Comparison of ENCODE assay signal across 22 cellular contexts in the genomic region with DNA sequence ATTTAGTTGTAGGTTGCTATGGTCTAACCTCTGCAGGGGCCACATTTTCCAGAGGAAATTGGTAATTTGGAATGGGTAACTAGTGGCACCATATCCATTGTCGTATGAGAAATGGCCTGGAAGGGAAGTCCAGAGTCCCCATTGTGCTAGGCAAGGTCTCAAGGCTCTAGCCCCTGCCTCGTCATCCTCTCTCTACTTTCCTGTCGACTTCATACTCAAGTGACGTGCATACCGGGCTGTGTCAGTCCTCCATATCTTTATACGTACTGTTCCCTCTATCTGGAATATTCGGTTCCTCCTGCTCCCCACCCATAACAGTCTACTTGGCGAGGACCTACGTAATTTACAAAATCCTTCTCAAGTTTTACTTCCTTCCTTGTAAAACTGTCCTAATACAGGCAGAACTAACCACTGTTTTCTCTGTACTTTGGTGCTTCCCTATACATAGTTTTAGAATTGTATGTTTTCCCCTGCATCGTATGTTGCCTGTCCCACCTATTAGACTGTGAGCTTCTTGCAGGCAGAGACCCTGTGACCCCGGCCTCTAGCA. TPM values are rescaled to one million over a fixed set of nuclear protein-coding genes. Genes with fewer than 3 reads are reported as not detected.
DNase-seq lines count a peak whose midpoint lies in the region; ATAC-seq and TF ChIP-seq lines count a peak whose summit lies in the region.
"Had no signal": no experiment of that assay in that cellular context is flagged by ENCODE, and none has a peak within 500 bp of the region (broad histone marks: within the 10 kb centered on the region; RNA-seq: fewer than 3 reads in every experiment).

No MANE protein-coding gene starts in this region.

- no peak overlapping the region for H3K4me3 ChIP-seq in RWPE2 (ENCODE audit: severe bottlenecking)
- H3K4me3 ChIP-seq: PC-9 had no signal

- peak overlapping the region in 2 of 3 experiments; percentile 51 to 66 for H3K27ac Mint-ChIP-seq in nephron
- H3K27ac Mint-ChIP-seq: HFFc6, IgD-negative memory B cell had no signal

- peak overlapping the region in 1 of 3 experiments; percentile 6 for H3K4me3 Mint-ChIP-seq in nephron
- H3K4me3 Mint-ChIP-seq: HFFc6, IgD-negative memory B cell had no signal

- H3K27me3 Mint-ChIP-seq in nephron (ENCODE audit: low read depth), result no peaks in the 10 kb centered on the region

- no peaks in the 10 kb centered on the region for H3K9me3 Mint-ChIP-seq in nephron
- H3K9me3 Mint-ChIP-seq: HFFc6, IgD-negative memory B cell had no signal

- no peaks in the 10 kb centered on the region for H3K36me3 ChIP-seq in RWPE2 (ENCODE audit: low read depth)

- no peaks in the 10 kb centered on the region for H3K9me3 ChIP-seq in RWPE2 (ENCODE audit: severe bottlenecking)

- DNase-seq in MV-4-11 (lab: John Stamatoyannopoulos, UW) (peak; percentile 72), RWPE2 (ENCODE audit: low spot score) (peak; percentile 41), nucleus accumbens (lab: John Stamatoyannopoulos, UW) (no peak), H4 (ENCODE audit: low spot score) (no peak), NCI-H1436 treated with DMSO at 0.1 percent for 48 hours (lab: John Stamatoyannopoulos, UW) (no peak), NCI-H1694 treated with DMSO at 0.1 percent for 48 hours (lab: John Stamatoyannopoulos, UW) (no peak)
- DNase-seq: AML-193; COR-L47; DMS 273 treated with DMSO at 0.1 percent for 48 hours; DND-41; H7; HFFc6; Karpas-422; NCI-H1105; NCI-H1694; NCI-H510A; NCI-H748 treated with DMSO at 0.1 percent for 48 hours; NK-92 treated with Interleukin-12 subunit alpha and Interleukin-12 subunit beta, amount 100 ng/mL, for 24 hours; PC-9 had no signal

- peaks cover 43% of the 10 kb centered on the region for H3K4me1 Mint-ChIP-seq in nephron

- H3K4me1 ChIP-seq in RWPE2 (ENCODE audit: insufficient read depth, poor library complexity, severe bottlenecking), result no peaks in the 10 kb centered on the region

- no peak overlapping the region for H3K27ac ChIP-seq in RWPE2 (ENCODE audit: poor library complexity, severe bottlenecking)
- H3K27ac ChIP-seq: C4-2B, PC-9 had no signal

- no peaks in the 10 kb centered on the region for H3K36me3 Mint-ChIP-seq in nephron (ENCODE audit: low read depth)

- TF ChIP-seq CTCF in RWPE2 (IDR thresholded peaks at IDR 0.05; ENCODE audit: poor library complexity, severe bottlenecking), result no peak
- TF ChIP-seq CTCF in nephron (IDR thresholded peaks at IDR 0.05; ENCODE audit: unreplicated experiment in 3 of 3), result no peak

- no peaks in the 10 kb centered on the region for H3K27me3 ChIP-seq in RWPE2 (ENCODE audit: insufficient read depth, poor library complexity, severe bottlenecking)

- no peak for ATAC-seq in RWPE2 (ENCODE audit: low read depth)

RNA-seq across cellular contexts. Expression of gene ALPK3, which starts 2.3 kb away (rescaled TPM):
- total RNA-seq in H4 (2014; rRNA removed; shearing (Covaris generic)), result 0.15 and 0.39 TPM in 2 replicates

Comparison
In these comparisons a context has a peak if more than half of its experiments do, and no peak if none do; other contexts are left out.
1. DNase-seq: peak in MV-4-11 (single experiment) and RWPE2 (single experiment); none in nucleus accumbens (0 of 56), H4 (single experiment), NCI-H1436 treated with DMSO at 0.1 percent for 48 hours (single experiment) and NCI-H1694 treated with DMSO at 0.1 percent for 48 hours (single experiment).